In the genomic region with DNA sequence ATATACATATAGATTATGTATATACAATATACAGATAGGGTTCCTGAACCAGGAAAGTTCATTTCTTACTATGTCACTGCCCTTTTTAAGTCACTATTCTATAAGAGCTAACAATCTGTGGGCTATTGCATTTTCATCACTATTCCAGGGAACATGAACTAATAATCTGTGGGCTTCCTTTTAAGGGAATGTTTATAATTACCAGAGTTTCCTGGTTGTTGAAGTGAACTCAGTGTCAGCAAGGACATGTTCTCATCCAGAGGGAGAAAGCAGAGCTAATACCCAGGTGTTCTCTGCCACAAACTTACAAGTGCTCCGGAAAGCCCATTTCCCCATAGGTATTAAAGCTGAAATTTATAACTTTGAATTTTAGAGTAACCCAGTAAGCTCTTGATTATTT, we compare ENCODE assay signal across 34 cellular contexts.
A peak's percentile ranks its signal among the peaks of the same experiment; 100 is the strongest.
DNase-seq lines count a peak whose midpoint lies in the region; ATAC-seq, FAIRE-seq and TF ChIP-seq lines count a peak whose summit lies in the region.
"Had no signal": no experiment of that assay in that cellular context is flagged by ENCODE, and none has a peak within 500 bp of the region (broad histone marks: within the 10 kb centered on the region; RNA-seq: fewer than 3 reads in every experiment).

No MANE protein-coding gene starts in this region.

- peak overlapping the region; percentile 57 for H3K27ac Mint-ChIP-seq in activated T-cell treated with anti-CD3 and anti-CD28 coated beads, Interleukin-2, amount 50 U/mL, for 72 hours
- no peak overlapping the region for H3K27ac Mint-ChIP-seq in activated T-cell treated with anti-CD3 and anti-CD28 coated beads, Interleukin-2, amount 50 U/mL, for 24 hours
- H3K27ac Mint-ChIP-seq: activated CD4-positive, alpha-beta memory T cell treated with anti-CD3 and anti-CD28 coated beads for 36 hours; activated naive CD8-positive, alpha-beta T cell; CD4-positive, alpha-beta T cell; T-helper 17 cell had no signal

- H3K4me3 Mint-ChIP-seq in activated T-cell treated with anti-CD3 and anti-CD28 coated beads, Interleukin-2, amount 50 U/mL, for 72 hours, result no peak overlapping the region
- no peak overlapping the region for H3K4me3 Mint-ChIP-seq in activated T-cell treated with anti-CD3 and anti-CD28 coated beads, Interleukin-2, amount 50 U/mL, for 24 hours
- H3K4me3 Mint-ChIP-seq: activated CD4-positive, alpha-beta memory T cell treated with anti-CD3 and anti-CD28 coated beads for 36 hours; activated naive CD8-positive, alpha-beta T cell; CD4-positive, alpha-beta T cell; central memory CD8-positive, alpha-beta T cell; immature natural killer cell; T-helper 17 cell had no signal

- H3K36me3 ChIP-seq in bronchial epithelial cell (ENCODE audit: control insufficient read depth, insufficient read depth, low read length), result no peaks in the 10 kb centered on the region
- H3K36me3 ChIP-seq: prostate gland had no signal

- DNase-seq in activated T-cell treated with anti-CD3 and anti-CD28 coated beads, Interleukin-2, amount 50 U/mL, for 72 hours, result no peak
- DNase-seq in activated T-cell treated with anti-CD3 and anti-CD28 coated beads, Interleukin-2, amount 50 U/mL, for 24 hours, result no peak
- peak; percentile 13 for DNase-seq in bronchial epithelial cell (ENCODE audit: low read depth)
- DNase-seq in fibroblast of pulmonary artery (ENCODE audit: low read depth), result peak; percentile 36
- no peak for DNase-seq in hepatic stellate cell (ENCODE audit: low spot score)
- no peak for DNase-seq in HPDE6-E6E7 (ENCODE audit: extremely low spot score)
- DNase-seq in SK-N-DZ (ENCODE audit: low spot score), result no peak
- DNase-seq: activated CD4-positive, alpha-beta memory T cell treated with anti-CD3 and anti-CD28 coated beads for 36 hours; activated CD4-positive, CD25-positive, alpha-beta regulatory T cell treated with anti-CD3 and anti-CD28 coated beads, Interleukin-2, amount 50 U/mL, for 72 hours; activated CD8-positive, alpha-beta memory T cell treated with anti-CD3 and anti-CD28 coated beads, Interleukin-2, amount 50 U/mL, for 4 hours; AML-193; aorta; CD4-positive, alpha-beta T cell; DMS 273 treated with DMSO at 0.1 percent for 48 hours; erythroblast; gastrocnemius medialis; hypothalamus; immature natural killer cell; MG63; NCI-H1417; NCI-H2107; NCI-H774; RPMI8226; stimulated activated CD4-positive, alpha-beta T cell treated with anti-CD3 and anti-CD28 coated beads, Interleukin-15, amount 100 ng/mL, for 24 hours; stimulated activated naive CD4-positive, alpha-beta T cell; T-helper 17 cell had no signal

- TF ChIP-seq CTCF in bronchial epithelial cell (IDR thresholded peaks at IDR 0.05; ENCODE audit: insufficient read depth, low read length, severe bottlenecking) (no peak), fibroblast of pulmonary artery (IDR thresholded peaks at IDR 0.05; ENCODE audit: low read length, missing control alignments) (no peak)

- peaks cover 2 to 3% of the 10 kb centered on the region in 2 donors for H3K9me3 Mint-ChIP-seq in activated T-cell treated with anti-CD3 and anti-CD28 coated beads, Interleukin-2, amount 50 U/mL, for 72 hours
- no peaks in the 10 kb centered on the region for H3K9me3 Mint-ChIP-seq in activated T-cell treated with anti-CD3 and anti-CD28 coated beads, Interleukin-2, amount 50 U/mL, for 24 hours
- H3K9me3 Mint-ChIP-seq: central memory CD8-positive, alpha-beta T cell; immature natural killer cell had no signal

- ATAC-seq in activated T-cell treated with anti-CD3 and anti-CD28 coated beads, Interleukin-2, amount 50 U/mL, for 72 hours (replicated peaks in 1 of 2), result no peak
- ATAC-seq in HG02840 (IDR thresholded peaks at IDR 0.05; ENCODE audit: low FRiP score, unreplicated experiment), result no peak
- ATAC-seq: gastrocnemius medialis, K562, left lobe of liver, T-helper 17 cell had no signal

- peaks cover 4 to 7% of the 10 kb centered on the region in 2 donors for H3K36me3 Mint-ChIP-seq in activated T-cell treated with anti-CD3 and anti-CD28 coated beads, Interleukin-2, amount 50 U/mL, for 72 hours (ENCODE audit: insufficient read depth in 2 of 2)
- H3K36me3 Mint-ChIP-seq in activated T-cell treated with anti-CD3 and anti-CD28 coated beads, Interleukin-2, amount 50 U/mL, for 24 hours (ENCODE audit: low read depth), result peaks cover 65% of the 10 kb centered on the region

- no peak for FAIRE-seq in bronchial epithelial cell (lab: Jason Lieb, UNC)
- FAIRE-seq: GM19239, K562 had no signal

- no peaks in the 10 kb centered on the region for H3K27me3 ChIP-seq in bronchial epithelial cell (ENCODE audit: control insufficient read depth, insufficient read depth, low read length)
- H3K27me3 ChIP-seq: gastrocnemius medialis, MG63 had no signal

- H3K27me3 Mint-ChIP-seq in activated T-cell treated with anti-CD3 and anti-CD28 coated beads, Interleukin-2, amount 50 U/mL, for 72 hours (ENCODE audit: low read depth), result no peaks in the 10 kb centered on the region
- no peaks in the 10 kb centered on the region for H3K27me3 Mint-ChIP-seq in activated T-cell treated with anti-CD3 and anti-CD28 coated beads, Interleukin-2, amount 50 U/mL, for 24 hours
- H3K27me3 Mint-ChIP-seq: activated CD4-positive, alpha-beta memory T cell treated with anti-CD3 and anti-CD28 coated beads for 36 hours; activated naive CD8-positive, alpha-beta T cell; CD4-positive, alpha-beta T cell; central memory CD8-positive, alpha-beta T cell; T-helper 17 cell had no signal

- no peaks in the 10 kb centered on the region for H3K4me1 Mint-ChIP-seq in activated T-cell treated with anti-CD3 and anti-CD28 coated beads, Interleukin-2, amount 50 U/mL, for 72 hours (ENCODE audit: low read depth)
- H3K4me1 Mint-ChIP-seq in activated T-cell treated with anti-CD3 and anti-CD28 coated beads, Interleukin-2, amount 50 U/mL, for 24 hours (ENCODE audit: low read depth), result peaks cover 4% of the 10 kb centered on the region
- H3K4me1 Mint-ChIP-seq: central memory CD8-positive, alpha-beta T cell; immature natural killer cell had no signal

- H3K4me3 ChIP-seq in bronchial epithelial cell (ENCODE audit: low read depth, low read length) (no peak overlapping the region), fibroblast of pulmonary artery (replicated peaks; ENCODE audit: low read depth, low read length) (no peak overlapping the region)
- H3K4me3 ChIP-seq: gastrocnemius medialis, K562, MG63, prostate gland, SK-N-MC had no signal

Comparison
In these comparisons a context has a peak if more than half of its experiments do, and no peak if none do; other contexts are left out.
1. DNase-seq: peak in bronchial epithelial cell (single experiment) and fibroblast of pulmonary artery (single experiment); none in activated T-cell treated with anti-CD3 and anti-CD28 coated beads, Interleukin-2, amount 50 U/mL, for 72 hours (0 of 2), activated T-cell treated with anti-CD3 and anti-CD28 coated beads, Interleukin-2, amount 50 U/mL, for 24 hours (single experiment), hepatic stellate cell (single experiment), HPDE6-E6E7 (single experiment) and SK-N-DZ (single experiment).